ENCODE assay signal across 1 cellular context in genomic region chr20:49245921-49246740, GRCh38.
TF ChIP-seq lines count a peak whose summit lies in the region.

No MANE protein-coding gene starts in this region.

TF ChIP-seq in HepG2, 621 proteins besides CTCF, POLR2A, EP300 and RAD21 (continues in another document):
- no peak for TF ChIP-seq SPEN (CRISPR knock-in tag; IDR thresholded peaks at IDR 0.05; ENCODE audit: low read depth)
- no peak for TF ChIP-seq HNRNPL (IDR thresholded peaks at IDR 0.05; ENCODE audit: low read depth, low read length)
- TF ChIP-seq MEF2D (CRISPR knock-in tag; IDR thresholded peaks at IDR 0.05), result no peak
- TF ChIP-seq ZBTB3 (CRISPR knock-in tag; IDR thresholded peaks at IDR 0.05; ENCODE audit: borderline replicate concordance, low read depth), result no peak
- no peak for TF ChIP-seq ZNF263 (CRISPR knock-in tag; IDR thresholded peaks at IDR 0.05)
- TF ChIP-seq ARID3A (IDR thresholded peaks at IDR 0.05; ENCODE audit: low read depth, low read length), result peak; percentile 57
- TF ChIP-seq ZNF660 (CRISPR knock-in tag; IDR thresholded peaks at IDR 0.05; ENCODE audit: borderline replicate concordance, low read depth), result no peak
- no peak for TF ChIP-seq FOXJ3 (CRISPR knock-in tag; IDR thresholded peaks at IDR 0.05; ENCODE audit: borderline replicate concordance)
- no peak for TF ChIP-seq ZNF841 (CRISPR knock-in tag; IDR thresholded peaks at IDR 0.05; ENCODE audit: borderline replicate concordance)
- TF ChIP-seq ZNF546 (CRISPR knock-in tag; conservative IDR thresholded peaks at IDR 0.05), result no peak
- TF ChIP-seq AHDC1 (CRISPR knock-in tag; IDR thresholded peaks at IDR 0.05; ENCODE audit: borderline replicate concordance), result no peak
- TF ChIP-seq MLLT10 (CRISPR knock-in tag; IDR thresholded peaks at IDR 0.05), result no peak
- TF ChIP-seq TFE3 (CRISPR knock-in tag; IDR thresholded peaks at IDR 0.05), result no peak
- no peak for TF ChIP-seq ZNF746 (CRISPR knock-in tag; IDR thresholded peaks at IDR 0.05)
- TF ChIP-seq SNAPC2 (CRISPR knock-in tag; IDR thresholded peaks at IDR 0.05), result 0 out of 2 replicates have a peak, but pooled peaks have one; percentile 33
- TF ChIP-seq TP53 (CRISPR knock-in tag; conservative IDR thresholded peaks at IDR 0.05), result no peak
- TF ChIP-seq FOXP1 (IDR thresholded peaks at IDR 0.05), result no peak
- 0 out of 2 replicates have a peak, but pooled peaks have one; percentile 12 for TF ChIP-seq FOXP1 (CRISPR knock-in tag; IDR thresholded peaks at IDR 0.05)
- TF ChIP-seq SP140L (CRISPR knock-in tag; IDR thresholded peaks at IDR 0.05; ENCODE audit: borderline replicate concordance), result no peak
- no peak for TF ChIP-seq TAF15 (IDR thresholded peaks at IDR 0.05; ENCODE audit: low read depth, low read length, poor library complexity, severe bottlenecking)
- 0 out of 4 replicates have a peak, but pooled peaks of 1 of the 2 experiments have one; percentile 27 for TF ChIP-seq HMGXB4 (CRISPR knock-in tag; IDR thresholded peaks at IDR 0.05; ENCODE audit: borderline replicate concordance in 1 of 2, low read depth in 1 of 2)
- no peak for TF ChIP-seq ZNF333 (CRISPR knock-in tag; IDR thresholded peaks at IDR 0.05; ENCODE audit: borderline replicate concordance)
- 0 out of 2 replicates have a peak, but pooled peaks have one; percentile 46 for TF ChIP-seq ZBTB7A (CRISPR knock-in tag; IDR thresholded peaks at IDR 0.05)
- no peak for TF ChIP-seq ZNF33B (CRISPR knock-in tag; IDR thresholded peaks at IDR 0.05)
- no peak for TF ChIP-seq ZSCAN31 (CRISPR knock-in tag; IDR thresholded peaks at IDR 0.05; ENCODE audit: low read depth)
- TF ChIP-seq HOMEZ (CRISPR knock-in tag; IDR thresholded peaks at IDR 0.05; ENCODE audit: low read depth), result peak; percentile 31; the same call in 1 of the 2 replicates
- TF ChIP-seq THAP7 (CRISPR knock-in tag; IDR thresholded peaks at IDR 0.05), result no peak
- TF ChIP-seq YEATS4 (CRISPR knock-in tag; IDR thresholded peaks at IDR 0.05; ENCODE audit: borderline replicate concordance), result no peak
- no peak for TF ChIP-seq ZNF550 (CRISPR knock-in tag; IDR thresholded peaks at IDR 0.05; ENCODE audit: borderline replicate concordance)
- no peak for TF ChIP-seq ZKSCAN5 (CRISPR knock-in tag; IDR thresholded peaks at IDR 0.05)
- no peak for TF ChIP-seq ZNF720 (CRISPR knock-in tag; IDR thresholded peaks at IDR 0.05)
- no peak for TF ChIP-seq ZNF317 (CRISPR knock-in tag; IDR thresholded peaks at IDR 0.05)
- TF ChIP-seq MIXL1 (CRISPR knock-in tag; IDR thresholded peaks at IDR 0.05), result peak; percentile 56; the same call in 1 of the 2 replicates
- TF ChIP-seq ZGPAT (CRISPR knock-in tag; IDR thresholded peaks at IDR 0.05), result no peak
- TF ChIP-seq PHF21A (CRISPR knock-in tag; IDR thresholded peaks at IDR 0.05), result no peak
- no peak for TF ChIP-seq NCOA1 (CRISPR knock-in tag; IDR thresholded peaks at IDR 0.05)
- TF ChIP-seq ZNF276 (CRISPR knock-in tag; IDR thresholded peaks at IDR 0.05; ENCODE audit: low read depth), result no peak
- TF ChIP-seq ZNF331 (CRISPR knock-in tag; IDR thresholded peaks at IDR 0.05), result 0 out of 2 replicates have a peak, but pooled peaks have one; percentile 40
- TF ChIP-seq RBM22 (optimal IDR thresholded peaks at IDR 0.05; ENCODE audit: low read length), result peak; percentile 82
- TF ChIP-seq ZFP91 (CRISPR knock-in tag; IDR thresholded peaks at IDR 0.05; ENCODE audit: borderline replicate concordance), result peak; percentile 34; the same call in 1 of the 2 replicates
- TF ChIP-seq ZIK1 (CRISPR knock-in tag; IDR thresholded peaks at IDR 0.05; ENCODE audit: borderline replicate concordance, low read depth), result no peak
- no peak for TF ChIP-seq NR2F6 (IDR thresholded peaks at IDR 0.05)
- no peak for TF ChIP-seq NR2F6 (CRISPR knock-in tag; IDR thresholded peaks at IDR 0.05)
- TF ChIP-seq ZC3H13 (CRISPR knock-in tag; IDR thresholded peaks at IDR 0.05), result peak; percentile 44; the same call in 1 of the 2 replicates
- no peak for TF ChIP-seq HNRNPH1 (optimal IDR thresholded peaks at IDR 0.05; ENCODE audit: low read depth, low read length)
